Comparison of ENCODE assay signal across 20 cellular contexts in genomic region chr10:113080621-113081229, GRCh38.
A peak's percentile ranks its signal among the peaks of the same experiment; 100 is the strongest.
DNase-seq lines count a peak whose midpoint lies in the region; ATAC-seq and TF ChIP-seq lines count a peak whose summit lies in the region.
"Had no signal": no experiment of that assay in that cellular context is flagged by ENCODE, and none has a peak within 500 bp of the region (broad histone marks: within the 10 kb centered on the region; RNA-seq: fewer than 3 reads in every experiment).

No MANE protein-coding gene starts in this region.

- no peaks in the 10 kb centered on the region for H3K36me3 Mint-ChIP-seq in activated naive CD8-positive, alpha-beta T cell treated with anti-CD3 and anti-CD28 coated beads, Interleukin-2, amount 50 U/mL, for 24 hours (ENCODE audit: low read depth)

- TF ChIP-seq CTCF in epithelial cell of proximal tubule (conservative IDR thresholded peaks at IDR 0.05; ENCODE audit: low read depth, low read length): peak; percentile 30
- TF ChIP-seq CTCF in retinal pigment epithelial cell (conservative IDR thresholded peaks at IDR 0.05; ENCODE audit: low read depth, low read length): peak; percentile 23

- no peak for ATAC-seq in HG03457 (IDR thresholded peaks at IDR 0.05; ENCODE audit: unreplicated experiment)
- ATAC-seq in activated naive CD8-positive, alpha-beta T cell treated with anti-CD3 and anti-CD28 coated beads, Interleukin-2, amount 50 U/mL, for 24 hours: no peak
- ATAC-seq: activated CD4-positive, alpha-beta T cell treated with anti-CD3 and anti-CD28 coated beads for 36 hours; activated T-helper 17 cell treated with anti-CD3 and anti-CD28 coated beads, Interleukin-2, amount 50 U/mL, for 72 hours; esophagus mucosa had no signal

- H3K4me3 ChIP-seq in epithelial cell of proximal tubule (ENCODE audit: low read depth, low read length) (no peak overlapping the region), retinal pigment epithelial cell (ENCODE audit: low read length) (no peak overlapping the region)
- H3K4me3 ChIP-seq: BLaER1 treated with 17β-estradiol and CSF1 and Interleukin-3, amounts not matched to agents 10 nM and 100 nM; dorsolateral prefrontal cortex had no signal

- no peaks in the 10 kb centered on the region for H3K9me3 Mint-ChIP-seq in activated naive CD8-positive, alpha-beta T cell treated with anti-CD3 and anti-CD28 coated beads, Interleukin-2, amount 50 U/mL, for 24 hours
- H3K9me3 Mint-ChIP-seq: activated T-helper 17 cell treated with anti-CD3 and anti-CD28 coated beads, Interleukin-2, amount 50 U/mL, for 72 hours had no signal

- no peaks in the 10 kb centered on the region for H3K27me3 Mint-ChIP-seq in activated naive CD8-positive, alpha-beta T cell treated with anti-CD3 and anti-CD28 coated beads, Interleukin-2, amount 50 U/mL, for 24 hours
- H3K27me3 Mint-ChIP-seq: activated CD4-positive, alpha-beta T cell treated with anti-CD3 and anti-CD28 coated beads for 36 hours had no signal

- no peak overlapping the region for H3K27ac Mint-ChIP-seq in activated naive CD8-positive, alpha-beta T cell treated with anti-CD3 and anti-CD28 coated beads, Interleukin-2, amount 50 U/mL, for 24 hours
- H3K27ac Mint-ChIP-seq: activated CD4-positive, alpha-beta T cell treated with anti-CD3 and anti-CD28 coated beads for 36 hours; activated T-helper 17 cell treated with anti-CD3 and anti-CD28 coated beads, Interleukin-2, amount 50 U/mL, for 72 hours had no signal

- H3K4me3 Mint-ChIP-seq in activated naive CD8-positive, alpha-beta T cell treated with anti-CD3 and anti-CD28 coated beads, Interleukin-2, amount 50 U/mL, for 24 hours: no peak overlapping the region
- H3K4me3 Mint-ChIP-seq: activated CD4-positive, alpha-beta T cell treated with anti-CD3 and anti-CD28 coated beads for 36 hours; activated T-helper 17 cell treated with anti-CD3 and anti-CD28 coated beads, Interleukin-2, amount 50 U/mL, for 72 hours had no signal

- H3K4me1 Mint-ChIP-seq in activated naive CD8-positive, alpha-beta T cell treated with anti-CD3 and anti-CD28 coated beads, Interleukin-2, amount 50 U/mL, for 24 hours: no peaks in the 10 kb centered on the region
- H3K4me1 Mint-ChIP-seq: activated CD4-positive, alpha-beta T cell treated with anti-CD3 and anti-CD28 coated beads for 36 hours had no signal

- peak; percentile 6 for DNase-seq in DMS53 (lab: John Stamatoyannopoulos, UW)
- no peak for DNase-seq in DMS53 treated with DMSO at 0.1 percent for 48 hours (lab: John Stamatoyannopoulos, UW; ENCODE audit: unreplicated experiment)
- DNase-seq in OCI-M1 (lab: John Stamatoyannopoulos, UW): peak; percentile 32
- no peak for DNase-seq in epithelial cell of proximal tubule (ENCODE audit: low read depth)
- no peak for DNase-seq in retinal pigment epithelial cell (ENCODE audit: low read depth)
- DNase-seq in iPS-NIHi11 (ENCODE audit: low spot score): no peak
- DNase-seq in activated naive CD8-positive, alpha-beta T cell treated with anti-CD3 and anti-CD28 coated beads, Interleukin-2, amount 50 U/mL, for 24 hours: no peak
- DNase-seq: activated CD4-positive, alpha-beta T cell treated with anti-CD3 and anti-CD28 coated beads for 36 hours; Calu3; dorsolateral prefrontal cortex; head of caudate nucleus; NCI-H1048; NCI-H2029; NCI-H510A; NK-92 treated with Interleukin-12 subunit alpha and Interleukin-12 subunit beta, amount 100 ng/mL, for 24 hours; stimulated activated CD4-positive, alpha-beta T cell treated with anti-CD3 and anti-CD28 coated beads, Interleukin-2, amount 100 ng/mL, for 24 hours had no signal

Comparison
In these comparisons a context has a peak if more than half of its experiments do, and no peak if none do; other contexts are left out.
1. DNase-seq: peak in DMS53 (single experiment) and OCI-M1 (single experiment); none in DMS53 treated with DMSO at 0.1 percent for 48 hours (single experiment), epithelial cell of proximal tubule (single experiment), retinal pigment epithelial cell (single experiment), iPS-NIHi11 (single experiment) and activated naive CD8-positive, alpha-beta T cell treated with anti-CD3 and anti-CD28 coated beads, Interleukin-2, amount 50 U/mL, for 24 hours (single experiment).